Comparison of ENCODE assay signal across 1 cellular context in the genomic region with DNA sequence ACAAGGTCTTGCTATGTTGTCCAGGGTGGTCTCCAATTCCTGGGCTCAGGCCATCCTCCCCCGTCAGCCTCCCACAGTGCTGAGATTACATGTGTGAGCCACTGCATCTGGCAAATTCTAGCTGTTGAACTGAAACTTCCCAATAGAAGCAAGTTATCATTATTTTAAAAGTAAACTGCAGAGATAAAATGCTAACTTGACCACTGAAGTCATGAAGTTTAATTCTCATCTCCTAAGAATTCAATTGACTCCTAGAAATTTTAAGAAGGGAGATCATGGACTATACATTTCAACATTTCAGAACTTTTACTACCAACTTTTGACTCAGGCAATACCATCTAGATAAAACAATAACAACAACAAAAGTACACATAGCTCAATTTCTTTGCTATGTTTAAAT.
TF ChIP-seq lines count a peak whose summit lies in the region.

No MANE protein-coding gene starts in this region.

TF ChIP-seq in endothelial cell of umbilical vein, 7 proteins besides CTCF, POLR2A, EP300 and RAD21:
- TF ChIP-seq POLR2AphosphoS5 (IDR thresholded peaks at IDR 0.05; ENCODE audit: insufficient read depth, low read depth, low read length) (no peak), EZH2 (IDR thresholded peaks at IDR 0.05; ENCODE audit: borderline replicate concordance, low read depth, low read length, severe bottlenecking) (no peak), GATA2 (IDR thresholded peaks at IDR 0.05; ENCODE audit: insufficient read depth, insufficient read length, low read depth, low read length) (no peak), MYC (IDR thresholded peaks at IDR 0.05; ENCODE audit: low read depth, low read length) (no peak), FOS (IDR thresholded peaks at IDR 0.05; ENCODE audit: borderline replicate concordance, insufficient read depth, low read length) (no peak), JUN (IDR thresholded peaks at IDR 0.05; ENCODE audit: borderline replicate concordance, insufficient read depth, insufficient read length, low read depth) (no peak)
- TF ChIP-seq, protein P1, sequence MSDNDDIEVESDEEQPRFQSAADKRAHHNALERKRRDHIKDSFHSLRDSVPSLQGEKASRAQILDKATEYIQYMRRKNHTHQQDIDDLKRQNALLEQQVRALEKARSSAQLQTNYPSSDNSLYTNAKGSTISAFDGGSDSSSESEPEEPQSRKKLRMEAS (IDR thresholded peaks at IDR 0.05; ENCODE audit: insufficient read depth, insufficient read length): no peak
TF ChIP-seq in endothelial cell of umbilical vein: peak in this region for 0.
